In genomic region chr5:141923443-141924313, GRCh38 we compare ENCODE assay signal across 8 cellular contexts. TPM values are rescaled to one million over a fixed set of nuclear protein-coding genes. Genes with fewer than 3 reads are reported as not detected.
A peak's percentile ranks its signal among the peaks of the same experiment; 100 is the strongest.
DNase-seq lines count a peak whose midpoint lies in the region; ATAC-seq, FAIRE-seq and TF ChIP-seq lines count a peak whose summit lies in the region.

A gene with protein sequence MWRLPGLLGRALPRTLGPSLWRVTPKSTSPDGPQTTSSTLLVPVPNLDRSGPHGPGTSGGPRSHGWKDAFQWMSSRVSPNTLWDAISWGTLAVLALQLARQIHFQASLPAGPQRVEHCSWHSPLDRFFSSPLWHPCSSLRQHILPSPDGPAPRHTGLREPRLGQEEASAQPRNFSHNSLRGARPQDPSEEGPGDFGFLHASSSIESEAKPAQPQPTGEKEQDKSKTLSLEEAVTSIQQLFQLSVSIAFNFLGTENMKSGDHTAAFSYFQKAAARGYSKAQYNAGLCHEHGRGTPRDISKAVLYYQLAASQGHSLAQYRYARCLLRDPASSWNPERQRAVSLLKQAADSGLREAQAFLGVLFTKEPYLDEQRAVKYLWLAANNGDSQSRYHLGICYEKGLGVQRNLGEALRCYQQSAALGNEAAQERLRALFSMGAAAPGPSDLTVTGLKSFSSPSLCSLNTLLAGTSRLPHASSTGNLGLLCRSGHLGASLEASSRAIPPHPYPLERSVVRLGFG (plus strand): TSS chr5:141923871. CDS start chr5:141923942, 71 bp downstream.

- TF ChIP-seq CTCF in heart right ventricle (IDR thresholded peaks at IDR 0.05) (no peak), upper lobe of right lung (IDR thresholded peaks at IDR 0.05) (no peak)

- intact Hi-C loops in T-helper 1 cell treated with Interleukin-12 subunit alpha and Interleukin-12 subunit beta and Interleukin-4 antibody, amounts not matched to agents 30 ng/mL and 1 ng/mL, for 36 hours (cut with micrococcal nuclease): loop anchor here (1.0 to 10.0 kb wide), 16 partner anchors 37 to 1209 kb away; partner anchors contain the start of genes ARHGAP26, FCHSD1, GNPDA1 and HDAC3
- intact Hi-C loops in heart right ventricle (cut with DNase I) (loop anchor here in 7 of 10 donors (2.0 to 5.0 kb wide), 4 partner anchors 33 to 41 kb away; partner anchors contain the start of gene PCDH12 (in 5 of the 7)), posterior vena cava (cut with DNase I) (no loop called here), upper lobe of right lung (cut with DNase I) (no loop called here)

- peak within 1 kb of the TSS; percentile 84 to 99 (median 98) for H3K27ac ChIP-seq in heart right ventricle
- peak within 1 kb of the TSS; percentile 96 for H3K27ac ChIP-seq in upper lobe of right lung

- H3K4me1 ChIP-seq in heart right ventricle (peaks cover 4 to 55% (median 37%) of the 10 kb centered on the region in 9 donors), upper lobe of right lung (peaks cover 12% of the 10 kb centered on the region)

- WGBS in heart right ventricle, 2 donors: 0 to 1% methylated on average over 54 of the region's 54 CpGs

- peak; percentile 88 for FAIRE-seq in GM12891 (lab: Jason Lieb, UNC)

- H3K36me3 ChIP-seq in heart right ventricle: peaks cover 0 to 42% (median 23%) of the 10 kb centered on the region in 9 donors
- H3K36me3 ChIP-seq in upper lobe of right lung: peaks cover 40% of the 10 kb centered on the region

- DNase-seq in GM12891 (ENCODE audit: insufficient read length, low spot score): peak; percentile 86
- DNase-seq in NCI-H1417 treated with DMSO at 0.1 percent for 48 hours (lab: John Stamatoyannopoulos, UW): peak; percentile 36
- peak; percentile 91 for DNase-seq in amniotic epithelial cell (ENCODE audit: low read depth)
- DNase-seq in heart right ventricle: peak; percentile 95 to 97
- DNase-seq in posterior vena cava (ENCODE audit: low spot score): peak; percentile 99
- DNase-seq in upper lobe of right lung: peak; percentile 98

- ATAC-seq in HG02763 (IDR thresholded peaks at IDR 0.05; ENCODE audit: unreplicated experiment) (peak; percentile 97), heart right ventricle (peak; percentile 98 to 99 (median 98)), upper lobe of right lung (peak; percentile 98)

- H3K27me3 ChIP-seq in heart right ventricle (no peaks in the 10 kb centered on the region), upper lobe of right lung (no peaks in the 10 kb centered on the region)

- H3K9me3 ChIP-seq in heart right ventricle (no peaks in the 10 kb centered on the region), upper lobe of right lung (no peaks in the 10 kb centered on the region)

- peak; percentile 79 for TF ChIP-seq POLR2A in GM12891 (IDR thresholded peaks at IDR 0.05; ENCODE audit: low read depth, low read length)

- H3K4me3 ChIP-seq in heart right ventricle (peak within 1 kb of the TSS; percentile 37 to 81 (median 66)), upper lobe of right lung (peak within 1 kb of the TSS; percentile 74)

TF ChIP-seq in GM12891, 5 proteins besides CTCF, POLR2A, EP300 and RAD21:
- TF ChIP-seq TAF1 (IDR thresholded peaks at IDR 0.05; ENCODE audit: low read depth, low read length): peak; percentile 24; the same call in 1 of the 2 replicates
- peak; percentile 47 for TF ChIP-seq POU2F2 (IDR thresholded peaks at IDR 0.05; ENCODE audit: low read depth, low read length)
- TF ChIP-seq PAX5 (IDR thresholded peaks at IDR 0.05; ENCODE audit: insufficient read depth, low read length, severe bottlenecking): no peak
- peak; percentile 92 for TF ChIP-seq SPI1 (IDR thresholded peaks at IDR 0.05; ENCODE audit: low read depth, low read length)
- TF ChIP-seq POLR2AphosphoS5 (IDR thresholded peaks at IDR 0.05; ENCODE audit: low read depth, low read length): peak; percentile 78
TF ChIP-seq in GM12891: peak in this region for 4.

RNA-seq across cellular contexts. Expression of the gene that starts here (rescaled TPM):
- polyA plus RNA-seq in GM12891 (2012; ENCODE audit: low read depth, missing spikeins): 32.8 TPM
- total RNA-seq in T-helper 1 cell treated with Interleukin-12 subunit alpha and Interleukin-12 subunit beta and Interleukin-4 antibody, amounts not matched to agents 30 ng/mL and 1 ng/mL, for 36 hours: 78.6 and 81.6 TPM in 2 replicates
- total RNA-seq in heart right ventricle: 100 to 1,000 TPM in 6 of 10 donors, 10 to 100 TPM in 4; 82.1 to 192 (median 141) TPM
- polyA plus RNA-seq in heart right ventricle: 10 to 100 TPM; 50.1 to 69.8 TPM
- total RNA-seq in posterior vena cava: 10 to 100 TPM; 46.4 to 49.6 TPM
- 83.3 TPM for total RNA-seq in upper lobe of right lung

Comparison
In these comparisons a context has a peak if more than half of its experiments do, and no peak if none do; other contexts are left out.
1. Peak in every context shown above with its lines: DNase-seq, ATAC-seq, H3K4me3 ChIP-seq and H3K27ac ChIP-seq.
2. DNase-seq: peak in every context shown above with its lines; median percentile 99 in posterior vena cava; 98 in upper lobe of right lung; 96 in heart right ventricle; 91 in amniotic epithelial cell; 86 in GM12891; 36 in NCI-H1417 treated with DMSO at 0.1 percent for 48 hours.
3. intact Hi-C loops: an anchor here in T-helper 1 cell treated with Interleukin-12 subunit alpha and Interleukin-12 subunit beta and Interleukin-4 antibody, amounts not matched to agents 30 ng/mL and 1 ng/mL, for 36 hours (1.0 to 10.0 kb wide) and heart right ventricle (2.0 to 5.0 kb wide); none called in posterior vena cava and upper lobe of right lung.